Comparison of ENCODE assay signal across 20 cellular contexts in the genomic region with DNA sequence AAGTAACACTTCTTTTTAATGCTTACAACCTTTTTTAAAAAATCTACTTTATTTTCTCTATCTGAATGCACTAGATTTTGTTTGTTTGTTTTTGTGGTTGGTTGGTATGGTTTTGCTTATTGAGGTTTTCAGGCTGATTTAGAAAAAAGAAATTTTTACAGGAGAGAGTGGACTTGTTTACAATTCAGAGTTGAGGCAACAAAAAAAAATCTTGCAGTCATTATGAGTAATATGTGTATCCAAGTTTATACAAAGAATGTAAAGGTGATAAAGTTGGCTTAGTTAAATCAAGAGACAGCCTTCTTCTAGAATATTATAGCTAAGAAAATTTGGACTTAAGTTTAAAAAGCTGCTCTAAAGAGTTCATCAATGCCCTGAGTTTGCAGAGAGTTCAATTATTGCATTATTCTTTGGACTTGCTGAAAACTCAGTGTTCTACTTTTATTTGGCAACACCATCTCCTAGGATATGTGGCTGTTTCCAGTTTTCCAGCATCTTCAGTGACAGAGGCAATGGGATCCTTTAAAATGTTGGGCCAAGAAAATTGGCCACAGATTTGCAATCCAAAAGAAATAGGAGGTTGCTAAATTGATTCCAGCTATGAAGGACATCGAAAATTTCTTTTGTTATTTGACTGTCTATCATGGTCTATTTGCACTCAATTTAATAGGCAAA. TPM values are rescaled to one million over a fixed set of nuclear protein-coding genes. Genes with fewer than 3 reads are reported as not detected.
DNase-seq lines count a peak whose midpoint lies in the region; ATAC-seq and TF ChIP-seq lines count a peak whose summit lies in the region.
"Had no signal": no experiment of that assay in that cellular context is flagged by ENCODE, and none has a peak within 500 bp of the region (broad histone marks: within the 10 kb centered on the region; RNA-seq: fewer than 3 reads in every experiment).

No MANE protein-coding gene starts in this region.

- H3K4me1 ChIP-seq in heart left ventricle: no peaks in the 10 kb centered on the region
- peaks cover 16% of the 10 kb centered on the region for H3K4me1 ChIP-seq in PC-3 (ENCODE audit: insufficient read depth, low read length)
- H3K4me1 ChIP-seq in gastroesophageal sphincter: no peaks in the 10 kb centered on the region
- no peaks in the 10 kb centered on the region for H3K4me1 ChIP-seq in aorta (ENCODE audit: control insufficient read depth in 1 of 2, insufficient read depth in 2 of 2, low read length in 2 of 2)
- H3K4me1 ChIP-seq: HAP-1 had no signal

- H3K4me3 ChIP-seq in heart left ventricle: no peak overlapping the region
- H3K4me3 ChIP-seq in PC-3 (ENCODE audit: low read length): no peak overlapping the region
- H3K4me3 ChIP-seq in gastroesophageal sphincter: no peak overlapping the region
- no peak overlapping the region for H3K4me3 ChIP-seq in aorta (ENCODE audit: low read length in 2 of 2)
- H3K4me3 ChIP-seq: HAP-1, MG63 had no signal

- TF ChIP-seq POLR2A in heart left ventricle (IDR thresholded peaks at IDR 0.05) (no peak), gastroesophageal sphincter (IDR thresholded peaks at IDR 0.05) (no peak)

- peak overlapping the region; percentile 18; the same call in 1 of the 2 replicates for H3K4me2 ChIP-seq in PC-3 (ENCODE audit: low read length)

- no peaks in the 10 kb centered on the region for H3F3A ChIP-seq in PC-3 (ENCODE audit: low read length, unreplicated experiment)

- H3K9me3 ChIP-seq in heart left ventricle (no peaks in the 10 kb centered on the region), PC-3 (ENCODE audit: low read length) (no peaks in the 10 kb centered on the region), gastroesophageal sphincter (no peaks in the 10 kb centered on the region), aorta (ENCODE audit: control insufficient read depth, low read length) (no peaks in the 10 kb centered on the region)
- H3K9me3 ChIP-seq: HAP-1, MG63 had no signal

- H3K27ac ChIP-seq in heart left ventricle (no peak overlapping the region), PC-3 (ENCODE audit: low read length) (no peak overlapping the region), gastroesophageal sphincter (no peak overlapping the region), aorta (ENCODE audit: low read depth in 1 of 2, low read length in 2 of 2) (no peak overlapping the region)
- H3K27ac ChIP-seq: 22Rv1, HL-60 had no signal

- H3K79me2 ChIP-seq in PC-3 (ENCODE audit: low read length): no peaks in the 10 kb centered on the region

- TF ChIP-seq CTCF in heart left ventricle (IDR thresholded peaks at IDR 0.05): no peak
- no peak for TF ChIP-seq CTCF in PC-3 (conservative IDR thresholded peaks at IDR 0.05; ENCODE audit: low read depth, low read length)
- TF ChIP-seq CTCF in gastroesophageal sphincter (IDR thresholded peaks at IDR 0.05): no peak

- WGBS in heart left ventricle, 4 donors: 58 to 73% (median 63%) methylated on average over 1 of the region's 1 CpG
- 46 to 50% methylated on average over 1 of the region's 1 CpG for WGBS in gastroesophageal sphincter (ENCODE audit: low coverage in 1 of 2), 2 donors
- WGBS in aorta, 2 donors: 15 to 25% methylated on average over 1 of the region's 1 CpG

- DNase-seq in Right ventricle myocardium inferior (ENCODE audit: missing footprints) (no peak), heart left ventricle (no peak), PC-3 (peak; percentile 57), aorta (no peak), Kasumi-1 (lab: John Stamatoyannopoulos, UW) (no peak), NOMO-1 treated with DMSO at 0.1 percent for 48 hours (lab: John Stamatoyannopoulos, UW; ENCODE audit: unreplicated experiment) (no peak)
- DNase-seq: AML-193, DMS79 treated with DMSO at 0.1 percent for 48 hours, IMR-90, MG63, NCI-H1092 treated with DMSO at 0.1 percent for 48 hours, NCI-H510A, NCI-H82, RPMI8226 had no signal

- H3K27me3 ChIP-seq in heart left ventricle (peaks cover 0 to 11% (median 0%) of the 10 kb centered on the region in 9 donors), PC-3 (ENCODE audit: low read length) (no peaks in the 10 kb centered on the region), gastroesophageal sphincter (no peaks in the 10 kb centered on the region), aorta (ENCODE audit: control insufficient read depth in 1 of 2, insufficient read depth in 2 of 2, low read length in 1 of 2) (no peaks in the 10 kb centered on the region)

- no peak overlapping the region for H3K9ac ChIP-seq in PC-3 (ENCODE audit: low read length)

- intact Hi-C loops in Right ventricle myocardium inferior (cut with DNase I): no loop called here
- intact Hi-C loops in heart left ventricle (cut with DNase I): no loop called here
- intact Hi-C loops in PC-3 (cut with micrococcal nuclease): loop anchor here (5.0 kb wide), 1 partner anchor 57 kb away; no protein-coding TSS in a partner anchor
- intact Hi-C loops in aorta (cut with DNase I): no loop called here

- CTCF ChIA-PET in PC-3 (lab: Charles Lee): no interaction called here

- H3K36me3 ChIP-seq in heart left ventricle: no peaks in the 10 kb centered on the region
- no peaks in the 10 kb centered on the region for H3K36me3 ChIP-seq in PC-3 (ENCODE audit: low read depth, low read length)
- H3K36me3 ChIP-seq in gastroesophageal sphincter: no peaks in the 10 kb centered on the region
- no peaks in the 10 kb centered on the region for H3K36me3 ChIP-seq in aorta (ENCODE audit: control insufficient read depth in 1 of 2, insufficient read depth in 2 of 2, low read length in 1 of 2)
- H3K36me3 ChIP-seq: HAP-1, MG63 had no signal

- no peak for TF ChIP-seq EP300 in gastroesophageal sphincter (IDR thresholded peaks at IDR 0.05)

- no peaks in the 10 kb centered on the region for H4K20me1 ChIP-seq in PC-3 (ENCODE audit: low read length)

- ATAC-seq in Right ventricle myocardium inferior (peak; percentile 74), heart left ventricle (no peak), PC-3 (peak; percentile 56), gastroesophageal sphincter (peak; percentile 53), aorta (ENCODE audit: low FRiP score) (peak; percentile 73), HG02973 (IDR thresholded peaks at IDR 0.05; ENCODE audit: unreplicated experiment) (no peak)

- BruUV-seq in PC-3 (replicated peaks; lab: Mats Ljungman, UMichigan): no TSS peak

- POLR2A ChIA-PET in PC-3 (lab: Charles Lee; ENCODE audit: unreplicated experiment): no interaction called here

- no peaks in the 10 kb centered on the region for H3K9me2 ChIP-seq in PC-3 (replicated peaks; ENCODE audit: low read length)

- H2AFZ ChIP-seq in PC-3 (ENCODE audit: low read length): no peak overlapping the region

RNA-seq across cellular contexts. Expression of gene STK32A, which starts 10.7 kb away (rescaled TPM):
- total RNA-seq in Right ventricle myocardium inferior (1.1 TPM), heart left ventricle (1 to 10 TPM in 3 of 9 donors, under 1 TPM in 6; 0.16 to 1.4 (median 0.35) TPM), PC-3 (2014; rRNA removed) (0.92 and 6.8 TPM in 2 replicates), gastroesophageal sphincter (1 to 10 TPM in 3 of 4 donors, under 1 TPM in 1; 0.77 to 3.7 (median 2.4) TPM), aorta (10 to 100 TPM in 1 of 2 donors, 1 to 10 TPM in 1; 6.4 to 14.5 TPM)
- polyA plus RNA-seq in heart left ventricle (under 1 TPM; 0.15 to 0.30 TPM), aorta (1 to 10 TPM; 3.4 to 4.6 TPM)
- polyA plus RNA-seq: CD14-positive monocyte had no signal

Comparison
In these comparisons a context has a peak if more than half of its experiments do, and no peak if none do; other contexts are left out.
1. ATAC-seq: peak in Right ventricle myocardium inferior (single experiment), PC-3 (single experiment), gastroesophageal sphincter (single experiment) and aorta (single experiment); none in heart left ventricle (0 of 4) and HG02973 (single experiment).